Comparison of ENCODE assay signal across 10 cellular contexts in genomic region chr7:50610521-50611277, GRCh38. TPM values are rescaled to one million over a fixed set of nuclear protein-coding genes. Genes with fewer than 3 reads are reported as not detected.
A peak's percentile ranks its signal among the peaks of the same experiment; 100 is the strongest.
DNase-seq lines count a peak whose midpoint lies in the region; ATAC-seq, FAIRE-seq and TF ChIP-seq lines count a peak whose summit lies in the region.
"Had no signal": no experiment of that assay in that cellular context is flagged by ENCODE, and none has a peak within 500 bp of the region (broad histone marks: within the 10 kb centered on the region; RNA-seq: fewer than 3 reads in every experiment).

No MANE protein-coding gene starts in this region.

- no peaks in the 10 kb centered on the region for H3K27me3 ChIP-seq in naive thymus-derived CD4-positive, alpha-beta T cell (ENCODE audit: control insufficient read depth in 2 of 2, insufficient read depth in 2 of 2, low read length in 2 of 2)

- no peak for TF ChIP-seq CTCF in D721Med (IDR thresholded peaks at IDR 0.05; ENCODE audit: insufficient read depth, missing control alignments)

- H3K27ac ChIP-seq in naive thymus-derived CD4-positive, alpha-beta T cell (ENCODE audit: low read depth, low read length) = no peak overlapping the region
- H3K27ac ChIP-seq: lower lobe of right lung had no signal

- CTCF ChIA-PET in activated CD4-positive, alpha-beta memory T cell treated with anti-CD3 and anti-CD28 coated beads, Interleukin-2, amount 10 ng/mL, durations not matched to agents 7 days and 5 days (lab: Charles Lee) = interaction anchor here (0.9 to 3.0 kb wide), 6 partner anchors 9 to 518 kb away, joined by 3 to 15 read pairs (median 4); no protein-coding TSS in a partner anchor
- CTCF ChIA-PET in naive thymus-derived CD4-positive, alpha-beta T cell (lab: Charles Lee) = interaction anchor here (1.1 kb wide), 1 partner anchor 18 kb away, joined by 4 read pairs; no protein-coding TSS in a partner anchor

- no peaks in the 10 kb centered on the region for H3K9me3 ChIP-seq in naive thymus-derived CD4-positive, alpha-beta T cell (ENCODE audit: control insufficient read depth in 2 of 3, low read length in 3 of 3)
- H3K9me3 ChIP-seq: lower lobe of right lung had no signal

- H3K9me3 Mint-ChIP-seq in activated CD4-positive, alpha-beta memory T cell treated with anti-CD3 and anti-CD28 coated beads, Interleukin-2, amount 10 ng/mL, durations not matched to agents 7 days and 5 days = no peaks in the 10 kb centered on the region
- peaks cover 0 to 14% (median 5%) of the 10 kb centered on the region in 11 donors for H3K9me3 Mint-ChIP-seq in naive thymus-derived CD4-positive, alpha-beta T cell

- peaks cover 5% of the 10 kb centered on the region for H3K36me3 Mint-ChIP-seq in activated CD4-positive, alpha-beta memory T cell treated with anti-CD3 and anti-CD28 coated beads, Interleukin-2, amount 10 ng/mL, durations not matched to agents 7 days and 5 days (ENCODE audit: low read depth)
- H3K36me3 Mint-ChIP-seq in naive thymus-derived CD4-positive, alpha-beta T cell = peaks cover 0 to 18% (median 16%) of the 10 kb centered on the region in 5 donors

- peaks cover 48% of the 10 kb centered on the region for H3K4me1 Mint-ChIP-seq in activated CD4-positive, alpha-beta memory T cell treated with anti-CD3 and anti-CD28 coated beads, Interleukin-2, amount 10 ng/mL, durations not matched to agents 7 days and 5 days
- peaks cover 31 to 51% (median 36%) of the 10 kb centered on the region in 7 donors for H3K4me1 Mint-ChIP-seq in naive thymus-derived CD4-positive, alpha-beta T cell

- H3K27me3 Mint-ChIP-seq in activated CD4-positive, alpha-beta memory T cell treated with anti-CD3 and anti-CD28 coated beads, Interleukin-2, amount 10 ng/mL, durations not matched to agents 7 days and 5 days = peaks cover 2% of the 10 kb centered on the region
- H3K27me3 Mint-ChIP-seq in naive thymus-derived CD4-positive, alpha-beta T cell = peaks cover 0 to 36% (median 0%) of the 10 kb centered on the region in 5 donors

- peak; percentile 78 for DNase-seq in activated CD4-positive, alpha-beta memory T cell treated with anti-CD3 and anti-CD28 coated beads, Interleukin-2, amount 10 ng/mL, durations not matched to agents 7 days and 5 days
- DNase-seq in naive thymus-derived CD4-positive, alpha-beta T cell = peak in 7 of 9 donors; percentile 12 to 54 (median 39)
- DNase-seq in HT-29 (ENCODE audit: low spot score) (no peak), NCI-H1694 treated with DMSO at 0.1 percent for 48 hours (lab: John Stamatoyannopoulos, UW) (no peak), D721Med (ENCODE audit: insufficient read length, low spot score) (no peak), DMS 273 (lab: John Stamatoyannopoulos, UW; ENCODE audit: unreplicated experiment) (no peak)
- DNase-seq: lower lobe of right lung had no signal

- ATAC-seq in GM18517 (IDR thresholded peaks at IDR 0.05; ENCODE audit: unreplicated experiment) (peak; percentile 48), HG03378 (IDR thresholded peaks at IDR 0.05; ENCODE audit: unreplicated experiment) (peak; percentile 89)
- ATAC-seq in naive thymus-derived CD4-positive, alpha-beta T cell = peak; percentile 83

- H3K36me3 ChIP-seq in naive thymus-derived CD4-positive, alpha-beta T cell (ENCODE audit: control insufficient read depth in 2 of 3, insufficient read depth in 3 of 3, low read length in 3 of 3) = peaks cover 0 to 13% (median 0%) of the 10 kb centered on the region in 3 experiments

- H3K4me3 ChIP-seq in naive thymus-derived CD4-positive, alpha-beta T cell (ENCODE audit: low read length) = no peak overlapping the region
- H3K4me3 ChIP-seq: lower lobe of right lung had no signal

- POLR2A ChIA-PET in activated CD4-positive, alpha-beta memory T cell treated with anti-CD3 and anti-CD28 coated beads, Interleukin-2, amount 10 ng/mL, durations not matched to agents 7 days and 5 days (lab: Charles Lee) = interaction anchor here (0.7 to 2.5 kb wide), 8 partner anchors 9 to 497 kb away, joined by 3 to 15 read pairs (median 4); no protein-coding TSS in a partner anchor
- POLR2A ChIA-PET in naive thymus-derived CD4-positive, alpha-beta T cell (lab: Charles Lee) = interaction anchor here (1.7 kb wide), 1 partner anchor 50 kb away, joined by 9 read pairs; no protein-coding TSS in a partner anchor

- FAIRE-seq in D721Med (lab: Jason Lieb, UNC) = no peak

- intact Hi-C loops in naive thymus-derived CD4-positive, alpha-beta T cell (cut with micrococcal nuclease) = loop anchor here (1.0 to 10.0 kb wide), 8 partner anchors 23 to 554 kb away; partner anchors contain the start of genes FIGNL1 (in 2 of the 2) and GRB10 (in 1 of the 2)

- H3K4me1 ChIP-seq in naive thymus-derived CD4-positive, alpha-beta T cell (ENCODE audit: control insufficient read depth in 2 of 2, insufficient read depth in 2 of 2, low read length in 2 of 2) = peaks cover 14 to 41% of the 10 kb centered on the region in 2 donors
- H3K4me1 ChIP-seq: lower lobe of right lung had no signal

- H3K4me3 Mint-ChIP-seq in activated CD4-positive, alpha-beta memory T cell treated with anti-CD3 and anti-CD28 coated beads, Interleukin-2, amount 10 ng/mL, durations not matched to agents 7 days and 5 days = no peak overlapping the region
- peak overlapping the region in 7 of 10 donors; percentile 5 to 72 (median 31) for H3K4me3 Mint-ChIP-seq in naive thymus-derived CD4-positive, alpha-beta T cell

- H3K27ac Mint-ChIP-seq in activated CD4-positive, alpha-beta memory T cell treated with anti-CD3 and anti-CD28 coated beads, Interleukin-2, amount 10 ng/mL, durations not matched to agents 7 days and 5 days = peak overlapping the region; percentile 24
- H3K27ac Mint-ChIP-seq in naive thymus-derived CD4-positive, alpha-beta T cell = peak overlapping the region; percentile 7 to 88 (median 38)

RNA-seq across cellular contexts. Expression of gene DDC, which starts 45.5 kb away (rescaled TPM):
- not detected for total RNA-seq in activated CD4-positive, alpha-beta memory T cell treated with anti-CD3 and anti-CD28 coated beads, Interleukin-2, amount 10 ng/mL, durations not matched to agents 7 days and 5 days
- total RNA-seq in naive thymus-derived CD4-positive, alpha-beta T cell = not detected
- polyA plus RNA-seq in naive thymus-derived CD4-positive, alpha-beta T cell = not detected
- total RNA-seq in HT-29 (2014; rRNA removed; shearing (Covaris generic)) = 9.1 and 11.9 TPM in 2 replicates
- total RNA-seq: NCI-H460 had no signal

Comparison
In these comparisons a context has a peak if more than half of its experiments do, and no peak if none do; other contexts are left out.
1. DNase-seq: peak in activated CD4-positive, alpha-beta memory T cell treated with anti-CD3 and anti-CD28 coated beads, Interleukin-2, amount 10 ng/mL, durations not matched to agents 7 days and 5 days (single experiment) and naive thymus-derived CD4-positive, alpha-beta T cell (7 of 9); none in HT-29 (single experiment), NCI-H1694 treated with DMSO at 0.1 percent for 48 hours (single experiment), D721Med (single experiment) and DMS 273 (single experiment).
2. Peak in every context shown above with its lines, with median percentiles within 50 percentile points of each other: ATAC-seq.